In the genomic region with DNA sequence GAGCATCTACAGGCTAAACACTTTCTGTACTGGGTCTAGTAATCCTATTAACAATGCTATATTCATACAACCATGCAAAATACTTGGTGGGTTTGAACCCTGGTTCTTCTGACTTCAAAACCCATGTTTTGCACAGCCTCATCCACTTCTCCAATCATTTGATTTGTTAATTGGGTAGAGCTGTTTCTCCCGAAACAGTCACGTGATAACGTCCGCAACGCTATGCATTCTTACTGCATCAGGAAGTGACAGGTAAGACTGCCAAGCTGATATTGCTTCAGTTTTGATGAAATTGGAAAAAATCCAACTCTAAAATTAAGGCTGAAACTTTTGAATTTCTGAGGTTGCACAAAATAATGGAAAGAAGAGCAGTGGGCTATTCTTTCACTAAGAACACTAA, we compare ENCODE assay signal across 31 cellular contexts. TPM values are rescaled to one million over a fixed set of nuclear protein-coding genes. Genes with fewer than 3 reads are reported as not detected.
"Had no signal": no experiment of that assay in that cellular context is flagged by ENCODE, and none has a peak within 500 bp of the region (broad histone marks: within the 10 kb centered on the region; RNA-seq: fewer than 3 reads in every experiment).

No MANE protein-coding gene starts in this region.

- H3K4me1 Mint-ChIP-seq: activated CD4-positive, alpha-beta T cell treated with anti-CD3 and anti-CD28 coated beads, Interleukin-2, amount 10 ng/mL, durations not matched to agents 7 days and 5 days; activated naive CD4-positive, alpha-beta T cell treated with anti-CD3 and anti-CD28 coated beads, Interleukin-2, amount 50 U/mL, for 24 hours had no signal

- H3K9me3 ChIP-seq: ascending aorta, SJCRH30 had no signal

- H3K4me3 Mint-ChIP-seq: activated CD4-positive, alpha-beta T cell treated with anti-CD3 and anti-CD28 coated beads, Interleukin-2, amount 10 ng/mL, durations not matched to agents 7 days and 5 days; activated CD8-positive, alpha-beta T cell treated with anti-CD3 and anti-CD28 coated beads, Interleukin-2, amount 10 ng/mL, durations not matched to agents 7 days and 5 days; activated naive CD4-positive, alpha-beta T cell treated with anti-CD3 and anti-CD28 coated beads, Interleukin-2, amount 50 U/mL, for 24 hours; activated naive CD8-positive, alpha-beta T cell treated with anti-CD3 and anti-CD28 coated beads, Interleukin-2, amount 10 ng/mL, durations not matched to agents 7 days and 5 days; activated T-cell treated with anti-CD3 and anti-CD28 coated beads, Interleukin-2, amount 50 U/mL, for 24 hours; IgD-negative memory B cell had no signal

- H3K27me3 ChIP-seq: ascending aorta, SJCRH30 had no signal

- H3K27me3 Mint-ChIP-seq: activated naive CD4-positive, alpha-beta T cell treated with anti-CD3 and anti-CD28 coated beads, Interleukin-2, amount 50 U/mL, for 24 hours; activated T-cell treated with anti-CD3 and anti-CD28 coated beads, Interleukin-2, amount 50 U/mL, for 24 hours; IgD-negative memory B cell had no signal

- H3K36me3 ChIP-seq: ascending aorta, SJCRH30, WERI-Rb-1 had no signal

- DNase-seq: activated CD4-positive, alpha-beta T cell treated with anti-CD3 and anti-CD28 coated beads, Interleukin-2, amount 10 ng/mL, durations not matched to agents 7 days and 5 days; activated CD4-positive, alpha-beta T cell treated with anti-CD3 and anti-CD28 coated beads, Interleukin-2, amount 50 U/mL, for 48 hours; activated CD8-positive, alpha-beta T cell treated with anti-CD3 and anti-CD28 coated beads, Interleukin-2, amount 10 ng/mL, durations not matched to agents 7 days and 5 days; activated gamma-delta T cell; activated naive CD4-positive, alpha-beta T cell treated with Interleukin-2 at 50 U/mL for 16 hours; activated naive CD8-positive, alpha-beta T cell treated with anti-CD3 and anti-CD28 coated beads, Interleukin-2, amount 10 ng/mL, durations not matched to agents 7 days and 5 days; activated T-cell treated with anti-CD3 and anti-CD28 coated beads, Interleukin-2, amount 50 U/mL, for 24 hours; amygdala; MM.1S; MV-4-11; NCI-H1092; NCI-H1436 treated with DMSO at 0.1 percent for 48 hours; NCI-H1694 treated with DMSO at 0.1 percent for 48 hours; NCI-H2081; NCI-H510A treated with DMSO at 0.1 percent for 48 hours; OCI-M1; SHP77; SJCRH30; T1000; WERI-Rb-1 had no signal

- H3K27ac ChIP-seq: ascending aorta, KMS-11, SJCRH30, SK-N-MC, WERI-Rb-1 had no signal

- H3K4me2 ChIP-seq: KMS-11 had no signal

- H3K9ac ChIP-seq: KMS-11 had no signal

- H3K4me1 ChIP-seq: ascending aorta, SJCRH30 had no signal

- H3K9me3 Mint-ChIP-seq: activated CD4-positive, alpha-beta T cell treated with anti-CD3 and anti-CD28 coated beads, Interleukin-2, amount 10 ng/mL, durations not matched to agents 7 days and 5 days; activated naive CD4-positive, alpha-beta T cell treated with anti-CD3 and anti-CD28 coated beads, Interleukin-2, amount 50 U/mL, for 24 hours; activated T-cell treated with anti-CD3 and anti-CD28 coated beads, Interleukin-2, amount 50 U/mL, for 24 hours; activated T-helper 2 cell treated with anti-CD3 and anti-CD28 coated beads, Interferon-gamma antibody, Interleukin-2, Interleukin-4, amounts not matched to agents 10 μg/mL and 5 μg/mL and 100 μg/mL, durations not matched to agents 14 hours and 24 hours and 36 hours; IgD-negative memory B cell had no signal

- H3K27ac Mint-ChIP-seq: activated CD4-positive, alpha-beta T cell treated with anti-CD3 and anti-CD28 coated beads, Interleukin-2, amount 10 ng/mL, durations not matched to agents 7 days and 5 days; activated CD8-positive, alpha-beta T cell treated with anti-CD3 and anti-CD28 coated beads, Interleukin-2, amount 10 ng/mL, durations not matched to agents 7 days and 5 days; activated naive CD4-positive, alpha-beta T cell treated with anti-CD3 and anti-CD28 coated beads, Interleukin-2, amount 50 U/mL, for 24 hours; activated naive CD8-positive, alpha-beta T cell treated with anti-CD3 and anti-CD28 coated beads, Interleukin-2, amount 10 ng/mL, durations not matched to agents 7 days and 5 days; activated T-cell treated with anti-CD3 and anti-CD28 coated beads, Interleukin-2, amount 50 U/mL, for 24 hours; activated T-helper 2 cell treated with anti-CD3 and anti-CD28 coated beads, Interferon-gamma antibody, Interleukin-2, Interleukin-4, amounts not matched to agents 10 μg/mL and 5 μg/mL and 100 μg/mL, durations not matched to agents 14 hours and 24 hours and 36 hours had no signal

- H3K36me3 Mint-ChIP-seq: activated naive CD4-positive, alpha-beta T cell treated with anti-CD3 and anti-CD28 coated beads, Interleukin-2, amount 50 U/mL, for 24 hours; activated naive CD8-positive, alpha-beta T cell treated with anti-CD3 and anti-CD28 coated beads, Interleukin-2, amount 10 ng/mL, durations not matched to agents 7 days and 5 days had no signal

- H3K4me3 ChIP-seq: ascending aorta, SJCRH30, SK-N-MC had no signal

RNA-seq across cellular contexts. Expression of gene RNU6-7, which starts 30.4 kb away (rescaled TPM):
- total RNA-seq: activated CD4-positive, alpha-beta T cell treated with anti-CD3 and anti-CD28 coated beads, Interleukin-2, amount 10 ng/mL, durations not matched to agents 7 days and 5 days; activated CD8-positive, alpha-beta T cell treated with anti-CD3 and anti-CD28 coated beads, Interleukin-2, amount 10 ng/mL, durations not matched to agents 7 days and 5 days; activated naive CD8-positive, alpha-beta T cell treated with anti-CD3 and anti-CD28 coated beads, Interleukin-2, amount 10 ng/mL, durations not matched to agents 7 days and 5 days; activated T-helper 2 cell treated with anti-CD3 and anti-CD28 coated beads, Interferon-gamma antibody, Interleukin-2, Interleukin-4, amounts not matched to agents 10 μg/mL and 5 μg/mL and 100 μg/mL, durations not matched to agents 14 hours and 24 hours and 36 hours; ascending aorta; cardiac septum; LHCN-M2; SJCRH30; T-helper 1 cell treated with Interleukin-12 subunit alpha and Interleukin-12 subunit beta and Interleukin-4 antibody, amounts not matched to agents 30 ng/mL and 1 ng/mL, for 36 hours; T-helper 2 cell treated with Interferon-gamma antibody and Interleukin-4, amounts not matched to agents 100 ng/mL and 5 ng/mL, for 36 hours had no signal
- polyA plus RNA-seq: adipose tissue, IgD-negative memory B cell had no signal

RNA-seq across cellular contexts. Expression of gene RNU6-8, which starts 31.6 kb away (rescaled TPM):
- total RNA-seq: activated CD4-positive, alpha-beta T cell treated with anti-CD3 and anti-CD28 coated beads, Interleukin-2, amount 10 ng/mL, durations not matched to agents 7 days and 5 days; activated CD8-positive, alpha-beta T cell treated with anti-CD3 and anti-CD28 coated beads, Interleukin-2, amount 10 ng/mL, durations not matched to agents 7 days and 5 days; activated naive CD8-positive, alpha-beta T cell treated with anti-CD3 and anti-CD28 coated beads, Interleukin-2, amount 10 ng/mL, durations not matched to agents 7 days and 5 days; activated T-helper 2 cell treated with anti-CD3 and anti-CD28 coated beads, Interferon-gamma antibody, Interleukin-2, Interleukin-4, amounts not matched to agents 10 μg/mL and 5 μg/mL and 100 μg/mL, durations not matched to agents 14 hours and 24 hours and 36 hours; ascending aorta; cardiac septum; LHCN-M2; SJCRH30; T-helper 1 cell treated with Interleukin-12 subunit alpha and Interleukin-12 subunit beta and Interleukin-4 antibody, amounts not matched to agents 30 ng/mL and 1 ng/mL, for 36 hours; T-helper 2 cell treated with Interferon-gamma antibody and Interleukin-4, amounts not matched to agents 100 ng/mL and 5 ng/mL, for 36 hours had no signal
- polyA plus RNA-seq: adipose tissue, IgD-negative memory B cell had no signal
